Comparison of ENCODE assay signal across 10 cellular contexts in genomic region chr19:48634036-48634342, GRCh38. TPM values are rescaled to one million over a fixed set of nuclear protein-coding genes. Genes with fewer than 3 reads are reported as not detected.
DNase-seq lines count a peak whose midpoint lies in the region; ATAC-seq and TF ChIP-seq lines count a peak whose summit lies in the region.
"Had no signal": no experiment of that assay in that cellular context is flagged by ENCODE, and none has a peak within 500 bp of the region (broad histone marks: within the 10 kb centered on the region; RNA-seq: fewer than 3 reads in every experiment).

No MANE protein-coding gene starts in this region.

- TF ChIP-seq POLR2A in ovary (IDR thresholded peaks at IDR 0.05), result no peak

- POLR2A ChIA-PET in CD8-positive, alpha-beta T cell (lab: Charles Lee), result interaction anchor here (0.7 to 6.1 kb wide), 7 partner anchors 12 to 1278 kb away, joined by 3 to 78 read pairs (median 3); partner anchors contain the start of genes CA11, RPL18 and SPHK2

- no peak overlapping the region for H2AFZ ChIP-seq in OCI-LY1 (ENCODE audit: low read length)

- H3K9me3 Mint-ChIP-seq in CD8-positive, alpha-beta T cell, result no peaks in the 10 kb centered on the region
- H3K9me3 Mint-ChIP-seq in endodermal cell, result peaks cover 1% of the 10 kb centered on the region

- peak overlapping the region; percentile 91 for H3K27ac Mint-ChIP-seq in CD8-positive, alpha-beta T cell
- H3K27ac Mint-ChIP-seq in endodermal cell, result peak overlapping the region; percentile 59

- H3K4me2 ChIP-seq in OCI-LY1 (ENCODE audit: low read length), result peak overlapping the region; percentile 93

- no peaks in the 10 kb centered on the region for H3K27me3 Mint-ChIP-seq in CD8-positive, alpha-beta T cell (ENCODE audit: low read depth)
- peaks cover 26% of the 10 kb centered on the region for H3K27me3 Mint-ChIP-seq in endodermal cell (ENCODE audit: insufficient read depth)

- H3K4me3 ChIP-seq in CD8-positive, alpha-beta T cell (ENCODE audit: low read depth, low read length), result peak overlapping the region; percentile 97
- H3K4me3 ChIP-seq in OCI-LY1 (ENCODE audit: low read depth, low read length, poor library complexity, severe bottlenecking) (peak overlapping the region; percentile 84), endodermal cell (ENCODE audit: low read length) (no peak overlapping the region), ovary (peak overlapping the region; percentile 26)
- H3K4me3 ChIP-seq: mucosa of descending colon had no signal

- no peak for TF ChIP-seq EP300 in ovary (IDR thresholded peaks at IDR 0.05)

- peaks cover 35% of the 10 kb centered on the region for H3K36me3 ChIP-seq in CD8-positive, alpha-beta T cell (ENCODE audit: insufficient read depth, low read length)
- peaks cover 17% of the 10 kb centered on the region for H3K36me3 ChIP-seq in OCI-LY1 (ENCODE audit: insufficient read depth, low read length)
- H3K36me3 ChIP-seq in endodermal cell (ENCODE audit: control insufficient read depth, insufficient read depth, low read length), result no peaks in the 10 kb centered on the region
- H3K36me3 ChIP-seq in ovary, result no peaks in the 10 kb centered on the region

- H3K36me3 Mint-ChIP-seq in CD8-positive, alpha-beta T cell, result peaks cover 47% of the 10 kb centered on the region
- H3K36me3 Mint-ChIP-seq in endodermal cell (ENCODE audit: low read depth), result peaks cover 6% of the 10 kb centered on the region

- H3K4me1 ChIP-seq in CD8-positive, alpha-beta T cell (ENCODE audit: insufficient read depth, low read length), result peaks cover 45% of the 10 kb centered on the region
- H3K4me1 ChIP-seq in OCI-LY1 (ENCODE audit: insufficient read depth, low read length, severe bottlenecking), result peaks cover 53% of the 10 kb centered on the region
- peaks cover 18% of the 10 kb centered on the region for H3K4me1 ChIP-seq in endodermal cell (ENCODE audit: control insufficient read depth, insufficient read depth, low read length)
- peaks cover 25% of the 10 kb centered on the region for H3K4me1 ChIP-seq in ovary (ENCODE audit: insufficient read depth)

- H3K27me3 ChIP-seq in CD8-positive, alpha-beta T cell (ENCODE audit: insufficient read depth, low read length), result no peaks in the 10 kb centered on the region
- H3K27me3 ChIP-seq in OCI-LY1 (ENCODE audit: insufficient read depth, low read length) (no peaks in the 10 kb centered on the region), endodermal cell (ENCODE audit: control insufficient read depth, insufficient read depth, low read length, poor library complexity, severe bottlenecking) (peaks cover 11% of the 10 kb centered on the region), ovary (no peaks in the 10 kb centered on the region)

- no peak for ATAC-seq in CD8-positive, alpha-beta T cell

- TF ChIP-seq CTCF in CD8-positive, alpha-beta T cell (IDR thresholded peaks at IDR 0.05), result no peak
- no peak for TF ChIP-seq CTCF in OCI-LY1 (IDR thresholded peaks at IDR 0.05; ENCODE audit: low read length)
- TF ChIP-seq CTCF in endodermal cell (conservative IDR thresholded peaks at IDR 0.05), result no peak
- TF ChIP-seq CTCF in ovary (IDR thresholded peaks at IDR 0.05), result no peak

- intact Hi-C loops in CD8-positive, alpha-beta T cell (cut with DNase I, micrococcal nuclease), result loop anchor here in 1 of 2 experiments (2.0 to 10.0 kb wide), 4 partner anchors 269 to 1519 kb away; partner anchors contain the start of genes SYNGR4 and ZC3H4
- intact Hi-C loops in ovary (cut with DNase I), result no loop called here

- H3K4me1 Mint-ChIP-seq in CD8-positive, alpha-beta T cell (ENCODE audit: low read depth), result peaks cover 43% of the 10 kb centered on the region
- peaks cover 19% of the 10 kb centered on the region for H3K4me1 Mint-ChIP-seq in endodermal cell

- H4K20me1 ChIP-seq in OCI-LY1 (ENCODE audit: insufficient read depth, low read length), result no peaks in the 10 kb centered on the region

- CTCF ChIA-PET in CD8-positive, alpha-beta T cell (lab: Charles Lee), result interaction anchor here (0.9 to 3.0 kb wide), 4 partner anchors 10 to 125 kb away, joined by 3 to 11 read pairs (median 6); partner anchors contain the start of gene CA11

- H3K79me2 ChIP-seq in OCI-LY1 (ENCODE audit: insufficient read depth, low read length), result no peaks in the 10 kb centered on the region

- DNase-seq in CD8-positive, alpha-beta T cell, result no peak
- no peak for DNase-seq in endodermal cell
- DNase-seq in ovary, result no peak
- DNase-seq in amniotic stem cell (lab: John Stamatoyannopoulos, UW), result no peak
- no peak for DNase-seq in UCSD-AML1 (lab: John Stamatoyannopoulos, UW; ENCODE audit: unreplicated experiment)
- no peak for DNase-seq in OCI-M1 (lab: John Stamatoyannopoulos, UW)
- DNase-seq in NCI-H1417 (lab: John Stamatoyannopoulos, UW), result no peak

- H3K9me3 ChIP-seq in CD8-positive, alpha-beta T cell (ENCODE audit: low read length), result no peaks in the 10 kb centered on the region
- H3K9me3 ChIP-seq in OCI-LY1 (ENCODE audit: low read length) (no peaks in the 10 kb centered on the region), endodermal cell (ENCODE audit: control insufficient read depth, low read length) (no peaks in the 10 kb centered on the region), ovary (no peaks in the 10 kb centered on the region)
- H3K9me3 ChIP-seq: mucosa of descending colon had no signal

- peak overlapping the region; percentile 49 for H3K27ac ChIP-seq in CD8-positive, alpha-beta T cell (ENCODE audit: low read depth, low read length)
- H3K27ac ChIP-seq in OCI-LY1 (ENCODE audit: low read depth, low read length, poor library complexity, severe bottlenecking) (peak overlapping the region; percentile 86), endodermal cell (ENCODE audit: low read depth, low read length) (no peak overlapping the region), ovary (peak overlapping the region; percentile 65 to 80)

- H3K9me2 ChIP-seq in OCI-LY1 (ENCODE audit: low read depth, low read length), result no peaks in the 10 kb centered on the region

- H3F3A ChIP-seq in OCI-LY1 (ENCODE audit: insufficient read depth, low read length), result 0 out of 2 replicates have a peak, but pooled peaks cover 5% of the 10 kb centered on the region

- peak overlapping the region; percentile 84 for H3K4me3 Mint-ChIP-seq in CD8-positive, alpha-beta T cell
- peak overlapping the region; percentile 43 for H3K4me3 Mint-ChIP-seq in endodermal cell

- WGBS in endodermal cell (ENCODE audit: insufficient coverage in 1 of 2, insufficient read length in 1 of 2), 2 experiments, result 87 to 88% methylated on average over 6 to 7 of the region's 7 CpGs
- WGBS in ovary, 3 donors, result 13 to 21% (median 19%) methylated on average over 7 of the region's 7 CpGs

- H3K9ac ChIP-seq in OCI-LY1 (ENCODE audit: low read length) (peak overlapping the region; percentile 82), endodermal cell (ENCODE audit: extremely low read depth, low read length, poor library complexity, severe bottlenecking) (no peak overlapping the region)

RNA-seq across cellular contexts. Expression of gene DBP, which starts 3.2 kb away (rescaled TPM):
- total RNA-seq in CD8-positive, alpha-beta T cell, result 10 to 100 TPM; 24.8 to 25.6 TPM
- total RNA-seq in endodermal cell, result 10 to 100 TPM in 1 of 2 donors, 1 to 10 TPM in 1; 5.3 to 13.1 TPM
- polyA plus RNA-seq in endodermal cell (2013, experiment 1 of 2), result 9.7 TPM
- polyA plus RNA-seq in endodermal cell (2013, experiment 2 of 2), result 8.4 TPM
- 10 to 100 TPM; 19.7 to 69.8 (median 34.6) TPM for total RNA-seq in ovary
- polyA plus RNA-seq in ovary, result 10 to 100 TPM; 19.8 to 29.0 TPM

RNA-seq across cellular contexts. Expression of gene CA11, which starts 12.0 kb away (rescaled TPM):
- total RNA-seq in CD8-positive, alpha-beta T cell, result 10 to 100 TPM; 10.3 to 11.2 TPM
- total RNA-seq in endodermal cell (10 to 100 TPM; 75.0 to 82.6 TPM), ovary (10 to 100 TPM; 14.9 to 52.5 (median 40.8) TPM)
- polyA plus RNA-seq in endodermal cell (2013, experiment 1 of 2), result 39.5 TPM
- polyA plus RNA-seq in endodermal cell (2013, experiment 2 of 2), result 28.4 TPM
- 10 to 100 TPM; 43.1 to 53.1 TPM for polyA plus RNA-seq in ovary

RNA-seq across cellular contexts. Expression of gene SPHK2, which starts 14.7 kb away (rescaled TPM):
- 10 to 100 TPM; 15.6 to 17.6 TPM for total RNA-seq in CD8-positive, alpha-beta T cell
- total RNA-seq in endodermal cell (100 to 1,000 TPM in 1 of 2 donors, 10 to 100 TPM in 1; 99.5 to 114 TPM), ovary (10 to 100 TPM; 12.3 to 37.2 (median 27.0) TPM)
- polyA plus RNA-seq in endodermal cell (2013, experiment 1 of 2), result 31.4 TPM
- 30.6 TPM for polyA plus RNA-seq in endodermal cell (2013, experiment 2 of 2)
- 10 to 100 TPM in 1 of 2 donors, 1 to 10 TPM in 1; 2.9 to 24.5 TPM for polyA plus RNA-seq in ovary

RNA-seq across cellular contexts. Expression of gene RPL18, which starts 15.0 kb away (rescaled TPM):
- total RNA-seq in CD8-positive, alpha-beta T cell, result 1,000 to 10,000 TPM; 2,604 to 2,657 TPM
- total RNA-seq in endodermal cell (1,000 to 10,000 TPM; 1,531 to 1,574 TPM), ovary (1,000 to 10,000 TPM; 2,699 to 8,435 (median 3,584) TPM)
- 1,384 TPM for polyA plus RNA-seq in endodermal cell (2013, experiment 1 of 2)
- polyA plus RNA-seq in endodermal cell (2013, experiment 2 of 2), result 1,252 TPM
- polyA plus RNA-seq in ovary, result 1,000 to 10,000 TPM; 1,780 to 6,110 TPM

RNA-seq across cellular contexts. Expression of gene FAM83E, which starts 19.1 kb away (rescaled TPM):
- 1 to 10 TPM; 2.5 to 3.1 TPM for total RNA-seq in CD8-positive, alpha-beta T cell
- total RNA-seq in endodermal cell, result 1 to 10 TPM; 4.4 to 5.7 TPM
- polyA plus RNA-seq in endodermal cell (2013, experiment 1 of 2), result 0.36 TPM
- polyA plus RNA-seq in endodermal cell (2013, experiment 2 of 2), result 0.37 TPM
- total RNA-seq in ovary, result 1 to 10 TPM in 5 of 7 donors, not detected in 2; 1.1 to 6.9 (median 1.5) TPM
- polyA plus RNA-seq in ovary, result under 1 TPM in 1 of 2 donors, not detected in 1; 0.16 TPM
- total RNA-seq: HT1080 had no signal
